In the genomic region with DNA sequence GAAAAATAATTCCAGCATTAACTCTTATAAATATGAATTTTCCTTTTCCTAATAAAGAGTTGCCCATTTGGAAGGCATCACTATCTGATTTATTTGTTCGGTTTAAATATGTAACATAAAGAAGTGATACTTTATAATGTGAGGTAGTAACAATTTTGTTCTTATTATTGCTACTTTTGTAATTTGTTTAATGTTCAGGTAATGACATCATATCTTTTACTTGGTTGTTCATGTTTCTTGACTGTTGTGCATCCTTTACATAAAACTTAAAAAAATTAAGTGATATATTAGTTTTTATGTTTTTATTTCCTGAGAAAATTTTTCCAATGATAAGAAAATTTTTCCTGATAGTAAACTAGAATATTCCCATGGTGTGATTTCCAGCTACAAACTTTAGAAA, we compare ENCODE assay signal across 24 cellular contexts.
"Had no signal": no experiment of that assay in that cellular context is flagged by ENCODE, and none has a peak within 500 bp of the region (broad histone marks: within the 10 kb centered on the region; RNA-seq: fewer than 3 reads in every experiment).

No MANE protein-coding gene starts in this region.

- H3K36me3 Mint-ChIP-seq: stimulated activated effector memory CD8-positive, alpha-beta T cell treated with anti-CD3 and anti-CD28 coated beads, Interleukin-12 subunit alpha, Interleukin-12 subunit beta, amount 100 ng/mL, for 72 hours; type B pancreatic cell had no signal

- H3K27me3 ChIP-seq: left lung, neutrophil, right atrium auricular region, tibial nerve, uterus had no signal

- H3K4me1 Mint-ChIP-seq: naive thymus-derived CD8-positive, alpha-beta T cell; nephron; stimulated activated effector memory CD8-positive, alpha-beta T cell treated with anti-CD3 and anti-CD28 coated beads, Interleukin-12 subunit alpha, Interleukin-12 subunit beta, amount 100 ng/mL, for 72 hours; stimulated activated naive CD8-positive, alpha-beta T cell treated with anti-CD3 and anti-CD28 coated beads, Interleukin-15, amount 100 ng/mL, for 72 hours had no signal

- H3K27me3 Mint-ChIP-seq: naive thymus-derived CD8-positive, alpha-beta T cell; progenitor cell of endocrine pancreas; stimulated activated naive CD8-positive, alpha-beta T cell treated with anti-CD3 and anti-CD28 coated beads, Interleukin-15, amount 100 ng/mL, for 72 hours; type B pancreatic cell had no signal

- H3K9me3 ChIP-seq: left lung, lower lobe of right lung, neutrophil, right atrium auricular region, uterus had no signal

- H3K9me3 Mint-ChIP-seq: neural crest cell, type B pancreatic cell had no signal

- H3K27ac Mint-ChIP-seq: naive thymus-derived CD8-positive, alpha-beta T cell; nephron; progenitor cell of endocrine pancreas; stimulated activated effector memory CD8-positive, alpha-beta T cell treated with anti-CD3 and anti-CD28 coated beads, Interleukin-12 subunit alpha, Interleukin-12 subunit beta, amount 100 ng/mL, for 72 hours; stimulated activated naive CD8-positive, alpha-beta T cell treated with anti-CD3 and anti-CD28 coated beads, Interleukin-15, amount 100 ng/mL, for 72 hours; type B pancreatic cell had no signal

- H3K4me3 Mint-ChIP-seq: naive thymus-derived CD8-positive, alpha-beta T cell; nephron; neural crest cell; stimulated activated effector memory CD8-positive, alpha-beta T cell treated with anti-CD3 and anti-CD28 coated beads, Interleukin-12 subunit alpha, Interleukin-12 subunit beta, amount 100 ng/mL, for 72 hours; stimulated activated naive CD8-positive, alpha-beta T cell treated with anti-CD3 and anti-CD28 coated beads, Interleukin-15, amount 100 ng/mL, for 72 hours; type B pancreatic cell had no signal

- DNase-seq: hippocampal formation; left colon; left lung; lower lobe of right lung; mammary epithelial cell; mesenchymal stem cell; naive thymus-derived CD8-positive, alpha-beta T cell; occipital lobe; stimulated activated CD4-positive, alpha-beta T cell treated with anti-CD3 and anti-CD28 coated beads, Interleukin-4, amount 100 ng/mL, for 24 hours; stimulated activated naive CD4-positive, alpha-beta T cell treated with Interleukin-2 at 50 U/mL for 16 hours; stimulated activated naive CD8-positive, alpha-beta T cell treated with anti-CD3 and anti-CD28 coated beads, Interleukin-15, amount 100 ng/mL, for 72 hours; substantia nigra; uterus had no signal

- H3K27ac ChIP-seq: left lung, lower lobe of right lung, neutrophil, right atrium auricular region, skin epidermis, tibial nerve, uterus had no signal

- H3K4me3 ChIP-seq: left lung, lower lobe of right lung, right atrium auricular region, skin epidermis, tibial nerve, uterus had no signal

- ATAC-seq: left colon; left lung; lower lobe of right lung; naive thymus-derived CD8-positive, alpha-beta T cell; sciatic nerve; stimulated activated effector memory CD8-positive, alpha-beta T cell treated with anti-CD3 and anti-CD28 coated beads, Interleukin-12 subunit alpha, Interleukin-12 subunit beta, amount 100 ng/mL, for 72 hours; stimulated activated naive CD8-positive, alpha-beta T cell treated with anti-CD3 and anti-CD28 coated beads, Interleukin-15, amount 100 ng/mL, for 72 hours had no signal

- FAIRE-seq: keratinocyte had no signal

- H3K4me1 ChIP-seq: left lung, lower lobe of right lung, right atrium auricular region, tibial nerve, uterus had no signal

- H3K36me3 ChIP-seq: left lung, lower lobe of right lung, neutrophil, right atrium auricular region, tibial nerve, uterus had no signal
